ENCODE assay signal across 27 cellular contexts in the genomic region with DNA sequence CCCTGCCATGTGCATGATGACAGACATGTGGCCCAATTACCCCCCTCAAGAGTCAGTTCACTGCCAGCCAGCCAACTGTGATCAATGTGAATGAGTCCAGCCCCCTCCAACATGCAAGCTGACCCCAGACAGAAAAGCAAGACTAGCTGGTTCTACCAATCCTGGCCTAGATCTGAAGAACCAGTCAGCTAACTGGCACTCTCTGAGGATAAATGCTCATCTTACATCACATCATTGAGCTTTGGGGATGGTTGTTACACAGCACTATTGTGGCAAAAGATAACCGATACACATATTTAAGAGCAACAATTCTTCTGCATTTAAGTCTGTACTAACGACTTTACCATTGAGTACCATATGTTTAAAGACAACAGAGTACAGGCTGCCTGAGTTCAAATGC.
"Had no signal": no experiment of that assay in that cellular context is flagged by ENCODE, and none has a peak within 500 bp of the region (broad histone marks: within the 10 kb centered on the region; RNA-seq: fewer than 3 reads in every experiment).

No MANE protein-coding gene starts in this region.

- H3K27me3 ChIP-seq: neutrophil, pancreas, spleen, stomach, thyroid gland, tibial nerve, upper lobe of left lung, uterus had no signal

- H3K4me2 ChIP-seq: smooth muscle cell had no signal

- H3K27ac ChIP-seq: neutrophil, pancreas, psoas muscle, skin epidermis, spleen, stomach, thoracic aorta, thyroid gland, tibial nerve, upper lobe of left lung, uterus had no signal

- H3K27ac Mint-ChIP-seq: naive B cell; naive thymus-derived CD8-positive, alpha-beta T cell; nephron; stimulated activated memory B cell treated with anti-CD40 and anti-IgM and Interleukin-4, amounts not matched to agents 10 μg/mL and 1 μg/mL and 100 μg/mL, for 72 hours; stimulated activated naive CD8-positive, alpha-beta T cell treated with anti-CD3 and anti-CD28 coated beads, Interleukin-15, Interleukin-2, amounts not matched to agents 100 ng/mL and 50 ng/mL, for 24 hours had no signal

- DNase-seq: naive B cell; naive thymus-derived CD8-positive, alpha-beta T cell; nucleus accumbens; pancreas; psoas muscle; right cardiac atrium; spleen; stimulated activated CD4-positive, alpha-beta T cell treated with anti-CD3 and anti-CD28 coated beads, Interleukin-12 subunit alpha, Interleukin-12 subunit beta, amount 100 ng/mL, for 4 hours; stimulated activated CD4-positive, alpha-beta T cell treated with anti-CD3 and anti-CD28 coated beads, Interleukin-1b, Interleukin-23, amount 100 ng/mL, for 48 hours; stimulated activated CD4-positive, alpha-beta T cell treated with anti-CD3 and anti-CD28 coated beads, Interleukin-4, amount 100 ng/mL, for 1 hour; stimulated activated CD4-positive, alpha-beta T cell treated with anti-CD3 and anti-CD28 coated beads, Interleukin-4, amount 100 ng/mL, for 4 hours; stimulated activated CD8-positive, alpha-beta memory T cell treated with anti-CD3 and anti-CD28 coated beads, Interleukin-4, amount 100 ng/mL, for 48 hours; stimulated activated naive CD4-positive, alpha-beta T cell treated with Interleukin-2 at 50 U/mL for 16 hours; stomach; thyroid gland; trophoblast cell; upper lobe of left lung; uterus had no signal

- H3K9me3 ChIP-seq: neutrophil, pancreas, stomach, thyroid gland, upper lobe of left lung, uterus had no signal

- H3K4me3 Mint-ChIP-seq: naive B cell; naive thymus-derived CD8-positive, alpha-beta T cell; nephron; stimulated activated memory B cell treated with anti-CD40 and anti-IgM and Interleukin-4, amounts not matched to agents 10 μg/mL and 1 μg/mL and 100 μg/mL, for 72 hours; stimulated activated naive CD8-positive, alpha-beta T cell treated with anti-CD3 and anti-CD28 coated beads, Interleukin-15, Interleukin-2, amounts not matched to agents 100 ng/mL and 50 ng/mL, for 24 hours had no signal

- H3K4me3 ChIP-seq: pancreas, psoas muscle, skin epidermis, smooth muscle cell, spleen, stomach, thoracic aorta, thyroid gland, tibial nerve, upper lobe of left lung, uterus had no signal

- H3K4me1 ChIP-seq: pancreas, psoas muscle, spleen, stomach, thyroid gland, tibial nerve, upper lobe of left lung, uterus had no signal

- H3K36me3 Mint-ChIP-seq: naive B cell; stimulated activated memory B cell treated with anti-CD40 and anti-IgM and Interleukin-4, amounts not matched to agents 10 μg/mL and 1 μg/mL and 100 μg/mL, for 72 hours had no signal

- H3K27me3 Mint-ChIP-seq: naive B cell; stimulated activated memory B cell treated with anti-CD40 and anti-IgM and Interleukin-4, amounts not matched to agents 10 μg/mL and 1 μg/mL and 100 μg/mL, for 72 hours; stimulated activated naive CD8-positive, alpha-beta T cell treated with anti-CD3 and anti-CD28 coated beads, Interleukin-15, Interleukin-2, amounts not matched to agents 100 ng/mL and 50 ng/mL, for 24 hours had no signal

- ATAC-seq: naive thymus-derived CD8-positive, alpha-beta T cell; pancreas; psoas muscle; right cardiac atrium; sciatic nerve; stimulated activated memory B cell treated with anti-CD40 and anti-IgM and Interleukin-4, amounts not matched to agents 10 μg/mL and 1 μg/mL and 100 μg/mL, for 72 hours had no signal

- H3K4me1 Mint-ChIP-seq: naive B cell; stimulated activated memory B cell treated with anti-CD40 and anti-IgM and Interleukin-4, amounts not matched to agents 10 μg/mL and 1 μg/mL and 100 μg/mL, for 72 hours had no signal

- H3K36me3 ChIP-seq: neutrophil, spleen, thoracic aorta, thyroid gland, tibial nerve, uterus had no signal
